ENCODE assay signal across 14 cellular contexts in genomic region chr16:66932076-66932475, GRCh38. TPM values are rescaled to one million over a fixed set of nuclear protein-coding genes. Genes with fewer than 3 reads are reported as not detected.
DNase-seq lines count a peak whose midpoint lies in the region; ATAC-seq and TF ChIP-seq lines count a peak whose summit lies in the region.
"Had no signal": no experiment of that assay in that cellular context is flagged by ENCODE, and none has a peak within 500 bp of the region (broad histone marks: within the 10 kb centered on the region; RNA-seq: fewer than 3 reads in every experiment).

No MANE protein-coding gene starts in this region.

- no TSS peak for BruUV-seq in Calu3 (replicated peaks; lab: Mats Ljungman, UMichigan)

- H3K27ac Mint-ChIP-seq in activated naive CD4-positive, alpha-beta T cell treated with anti-CD3 and anti-CD28 coated beads, Interleukin-2, amount 50 U/mL, for 24 hours, result peak overlapping the region; percentile 72
- peak overlapping the region; percentile 17 for H3K27ac Mint-ChIP-seq in activated CD4-positive, alpha-beta memory T cell treated with anti-CD3 and anti-CD28 coated beads, Interleukin-2, amount 10 ng/mL, durations not matched to agents 7 days and 5 days
- H3K27ac Mint-ChIP-seq in immature natural killer cell (peak overlapping the region; percentile 72 to 98 (median 98)), Calu3 (ENCODE audit: unreplicated experiment) (no peak overlapping the region)
- H3K27ac Mint-ChIP-seq in stimulated activated effector memory CD8-positive, alpha-beta T cell treated with anti-CD3 and anti-CD28 coated beads, Interleukin-12 subunit alpha, Interleukin-12 subunit beta, amount 100 ng/mL, for 72 hours, result peak overlapping the region; percentile 99

- intact Hi-C loops in Calu3 (cut with micrococcal nuclease; ENCODE audit: unreplicated experiment), result no loop called here

- no peaks in the 10 kb centered on the region for H3K9me3 Mint-ChIP-seq in activated naive CD4-positive, alpha-beta T cell treated with anti-CD3 and anti-CD28 coated beads, Interleukin-2, amount 50 U/mL, for 24 hours
- no peaks in the 10 kb centered on the region for H3K9me3 Mint-ChIP-seq in activated CD4-positive, alpha-beta memory T cell treated with anti-CD3 and anti-CD28 coated beads, Interleukin-2, amount 10 ng/mL, durations not matched to agents 7 days and 5 days
- H3K9me3 Mint-ChIP-seq in immature natural killer cell, result no peaks in the 10 kb centered on the region
- H3K9me3 Mint-ChIP-seq in stimulated activated effector memory CD8-positive, alpha-beta T cell treated with anti-CD3 and anti-CD28 coated beads, Interleukin-12 subunit alpha, Interleukin-12 subunit beta, amount 100 ng/mL, for 72 hours, result no peaks in the 10 kb centered on the region
- no peaks in the 10 kb centered on the region for H3K9me3 Mint-ChIP-seq in Calu3 (ENCODE audit: low read depth, unreplicated experiment)

- CTCF ChIA-PET in activated CD4-positive, alpha-beta memory T cell treated with anti-CD3 and anti-CD28 coated beads, Interleukin-2, amount 10 ng/mL, durations not matched to agents 7 days and 5 days (lab: Charles Lee), result interaction anchor here (1.2 to 2.2 kb wide), 2 partner anchors 37 to 102 kb away, joined by 6 to 8 read pairs; partner anchors contain the start of gene NAE1
- CTCF ChIA-PET in Calu3 (lab: Charles Lee), result no interaction called here

- H3K27me3 Mint-ChIP-seq in activated naive CD4-positive, alpha-beta T cell treated with anti-CD3 and anti-CD28 coated beads, Interleukin-2, amount 50 U/mL, for 24 hours, result no peaks in the 10 kb centered on the region
- H3K27me3 Mint-ChIP-seq in activated CD4-positive, alpha-beta memory T cell treated with anti-CD3 and anti-CD28 coated beads, Interleukin-2, amount 10 ng/mL, durations not matched to agents 7 days and 5 days, result no peaks in the 10 kb centered on the region
- H3K27me3 Mint-ChIP-seq in immature natural killer cell (ENCODE audit: low read depth in 3 of 3) (peaks cover 9 to 19% (median 19%) of the 10 kb centered on the region in 3 donors), Calu3 (ENCODE audit: unreplicated experiment) (no peaks in the 10 kb centered on the region)

- peaks cover 45% of the 10 kb centered on the region for H3K4me1 Mint-ChIP-seq in activated naive CD4-positive, alpha-beta T cell treated with anti-CD3 and anti-CD28 coated beads, Interleukin-2, amount 50 U/mL, for 24 hours
- H3K4me1 Mint-ChIP-seq in activated CD4-positive, alpha-beta memory T cell treated with anti-CD3 and anti-CD28 coated beads, Interleukin-2, amount 10 ng/mL, durations not matched to agents 7 days and 5 days, result peaks cover 60% of the 10 kb centered on the region
- H3K4me1 Mint-ChIP-seq in immature natural killer cell, result peaks cover 48 to 49% of the 10 kb centered on the region in 2 donors
- peaks cover 73% of the 10 kb centered on the region for H3K4me1 Mint-ChIP-seq in stimulated activated effector memory CD8-positive, alpha-beta T cell treated with anti-CD3 and anti-CD28 coated beads, Interleukin-12 subunit alpha, Interleukin-12 subunit beta, amount 100 ng/mL, for 72 hours
- peaks cover 71% of the 10 kb centered on the region for H3K4me1 Mint-ChIP-seq in Calu3 (ENCODE audit: low read depth, unreplicated experiment)

- no peak for ATAC-seq in stimulated activated effector memory CD8-positive, alpha-beta T cell treated with anti-CD3 and anti-CD28 coated beads, Interleukin-12 subunit alpha, Interleukin-12 subunit beta, amount 100 ng/mL, for 72 hours
- ATAC-seq in esophagus mucosa, result no peak
- ATAC-seq: heart right ventricle had no signal

- POLR2A ChIA-PET in activated CD4-positive, alpha-beta memory T cell treated with anti-CD3 and anti-CD28 coated beads, Interleukin-2, amount 10 ng/mL, durations not matched to agents 7 days and 5 days (lab: Charles Lee), result interaction anchor here (2.5 kb wide), 1 partner anchor 11 kb away, joined by 11 read pairs; no protein-coding TSS in a partner anchor

- no peak for DNase-seq in activated naive CD4-positive, alpha-beta T cell treated with Interleukin-2 at 50 U/mL for 16 hours
- no peak for DNase-seq in activated CD4-positive, alpha-beta memory T cell treated with anti-CD3 and anti-CD28 coated beads, Interleukin-2, amount 10 ng/mL, durations not matched to agents 7 days and 5 days
- DNase-seq in immature natural killer cell (no peak), Calu3 (no peak), medulla oblongata (ENCODE audit: extremely low spot score) (no peak)
- no peak for DNase-seq in stimulated activated effector memory CD8-positive, alpha-beta T cell treated with anti-CD3 and anti-CD28 coated beads, Interleukin-12 subunit alpha, Interleukin-12 subunit beta, amount 100 ng/mL, for 72 hours (ENCODE audit: low spot score in 2 of 2)
- DNase-seq: NCI-H2107; NCI-H774; spleen; stimulated activated naive CD4-positive, alpha-beta T cell; SW 1271 had no signal

- peaks cover 11% of the 10 kb centered on the region for H3K36me3 Mint-ChIP-seq in activated naive CD4-positive, alpha-beta T cell treated with anti-CD3 and anti-CD28 coated beads, Interleukin-2, amount 50 U/mL, for 24 hours
- H3K36me3 Mint-ChIP-seq in activated CD4-positive, alpha-beta memory T cell treated with anti-CD3 and anti-CD28 coated beads, Interleukin-2, amount 10 ng/mL, durations not matched to agents 7 days and 5 days (ENCODE audit: low read depth), result peaks cover 32% of the 10 kb centered on the region
- H3K36me3 Mint-ChIP-seq in immature natural killer cell (peaks cover 0 to 8% (median 0%) of the 10 kb centered on the region in 3 donors), Calu3 (ENCODE audit: insufficient read depth, unreplicated experiment) (peaks cover 54% of the 10 kb centered on the region)
- H3K36me3 Mint-ChIP-seq in stimulated activated effector memory CD8-positive, alpha-beta T cell treated with anti-CD3 and anti-CD28 coated beads, Interleukin-12 subunit alpha, Interleukin-12 subunit beta, amount 100 ng/mL, for 72 hours, result peaks cover 57% of the 10 kb centered on the region

- TF ChIP-seq CTCF in Calu3 (IDR thresholded peaks at IDR 0.05; ENCODE audit: unreplicated experiment), result no peak

- peak overlapping the region; percentile 98 for H3K4me3 Mint-ChIP-seq in activated naive CD4-positive, alpha-beta T cell treated with anti-CD3 and anti-CD28 coated beads, Interleukin-2, amount 50 U/mL, for 24 hours
- peak overlapping the region; percentile 98 for H3K4me3 Mint-ChIP-seq in activated CD4-positive, alpha-beta memory T cell treated with anti-CD3 and anti-CD28 coated beads, Interleukin-2, amount 10 ng/mL, durations not matched to agents 7 days and 5 days
- H3K4me3 Mint-ChIP-seq in immature natural killer cell (peak overlapping the region; percentile 96 to 98 (median 97)), Calu3 (ENCODE audit: low read depth, unreplicated experiment) (no peak overlapping the region)
- H3K4me3 Mint-ChIP-seq in stimulated activated effector memory CD8-positive, alpha-beta T cell treated with anti-CD3 and anti-CD28 coated beads, Interleukin-12 subunit alpha, Interleukin-12 subunit beta, amount 100 ng/mL, for 72 hours, result peak overlapping the region; percentile 99

RNA-seq across cellular contexts. Expression of gene CIAO2B, which starts 2.1 kb away (rescaled TPM):
- 100 to 1,000 TPM; 116 to 121 TPM for total RNA-seq in activated CD4-positive, alpha-beta memory T cell treated with anti-CD3 and anti-CD28 coated beads, Interleukin-2, amount 10 ng/mL, durations not matched to agents 7 days and 5 days
- 100 to 1,000 TPM; 125 to 157 (median 132) TPM for polyA plus RNA-seq in immature natural killer cell
- total RNA-seq in Calu3 (2022), result 121 and 126 TPM in 2 replicates
- total RNA-seq in esophagus mucosa, result 125 TPM

RNA-seq across cellular contexts. Expression of gene CES2, which starts 3.2 kb away (rescaled TPM):
- 10 to 100 TPM; 32.9 to 33.5 TPM for total RNA-seq in activated CD4-positive, alpha-beta memory T cell treated with anti-CD3 and anti-CD28 coated beads, Interleukin-2, amount 10 ng/mL, durations not matched to agents 7 days and 5 days
- 10 to 100 TPM; 13.8 to 26.2 (median 19.5) TPM for polyA plus RNA-seq in immature natural killer cell
- total RNA-seq in Calu3 (2022) (58.7 and 61.1 TPM in 2 replicates), esophagus mucosa (151 TPM)

RNA-seq across cellular contexts. Expression of gene RRAD, which starts 6.7 kb away (rescaled TPM):
- total RNA-seq in activated CD4-positive, alpha-beta memory T cell treated with anti-CD3 and anti-CD28 coated beads, Interleukin-2, amount 10 ng/mL, durations not matched to agents 7 days and 5 days, result 1 to 10 TPM; 1.0 to 1.3 TPM
- not detected for polyA plus RNA-seq in immature natural killer cell
- total RNA-seq in Calu3 (2022) (1.3 and 2.2 TPM in 2 replicates), esophagus mucosa (59.1 TPM)

RNA-seq across cellular contexts. Expression of gene CDH16, which starts 13.4 kb away (rescaled TPM):
- total RNA-seq in activated CD4-positive, alpha-beta memory T cell treated with anti-CD3 and anti-CD28 coated beads, Interleukin-2, amount 10 ng/mL, durations not matched to agents 7 days and 5 days, result not detected
- polyA plus RNA-seq in immature natural killer cell, result not detected
- not detected in 2 replicates for total RNA-seq in Calu3 (2022)
- 5.0 TPM for total RNA-seq in esophagus mucosa
- total RNA-seq: spleen had no signal
- polyA plus RNA-seq: spleen had no signal

RNA-seq across cellular contexts. Expression of gene CES3, which starts 29.0 kb away (rescaled TPM):
- 1 to 10 TPM; 6.1 to 6.3 TPM for total RNA-seq in activated CD4-positive, alpha-beta memory T cell treated with anti-CD3 and anti-CD28 coated beads, Interleukin-2, amount 10 ng/mL, durations not matched to agents 7 days and 5 days
- not detected for polyA plus RNA-seq in immature natural killer cell
- total RNA-seq in Calu3 (2022), result 0.64 and 2.5 TPM in 2 replicates
- total RNA-seq in esophagus mucosa, result 1.1 TPM

Comparison
In these comparisons a context has a peak if more than half of its experiments do, and no peak if none do; other contexts are left out.
1. RNA of gene RRAD, which starts 6.7 kb away (total RNA-seq): 59.1 TPM in esophagus mucosa (single experiment); 1.3 to 2.2 TPM in Calu3 and 1.0 to 1.3 TPM in activated CD4-positive, alpha-beta memory T cell treated with anti-CD3 and anti-CD28 coated beads, Interleukin-2, amount 10 ng/mL, durations not matched to agents 7 days and 5 days; every median in the first group is over 10 times any median in the second.